In the genomic region with DNA sequence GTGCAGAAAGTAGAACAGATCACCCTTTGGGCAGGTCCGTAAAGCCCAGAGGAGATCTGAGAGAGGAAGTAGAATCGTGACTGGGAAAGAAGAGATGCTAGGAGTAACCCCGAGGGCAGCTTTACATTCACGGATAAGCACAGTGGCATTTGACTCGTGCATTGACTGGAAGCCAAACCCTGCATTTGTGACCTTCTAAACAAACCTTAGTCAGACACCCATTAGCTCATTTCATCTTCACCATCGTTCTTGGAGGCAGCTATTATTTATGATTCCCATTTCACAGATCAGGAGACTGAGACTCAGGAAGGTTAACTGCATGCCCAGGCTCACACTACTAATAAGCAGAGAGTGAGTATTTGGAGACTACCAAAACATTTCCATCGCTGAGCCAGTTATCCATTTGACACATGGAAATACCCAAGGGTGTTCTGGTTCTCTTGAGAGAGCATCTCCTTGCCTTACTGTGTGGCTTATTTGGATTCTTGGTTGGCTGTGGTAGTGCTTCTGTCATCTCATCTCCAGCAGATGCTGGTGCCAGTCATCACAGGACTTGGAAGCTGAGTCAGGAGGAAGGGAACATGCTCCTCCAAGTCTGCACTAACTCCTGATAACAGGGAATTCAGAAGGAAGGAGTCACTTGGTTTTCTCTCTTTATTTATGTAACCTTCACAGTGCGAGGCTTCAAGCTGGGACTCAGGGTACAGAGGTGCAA, we compare ENCODE assay signal across 17 cellular contexts. TPM values are rescaled to one million over a fixed set of nuclear protein-coding genes. Genes with fewer than 3 reads are reported as not detected.
DNase-seq lines count a peak whose midpoint lies in the region; ATAC-seq and TF ChIP-seq lines count a peak whose summit lies in the region.
"Had no signal": no experiment of that assay in that cellular context is flagged by ENCODE, and none has a peak within 500 bp of the region (broad histone marks: within the 10 kb centered on the region; RNA-seq: fewer than 3 reads in every experiment).

No MANE protein-coding gene starts in this region.

- peak overlapping the region; percentile 100 for H3K27ac ChIP-seq in DOHH2 (ENCODE audit: low read depth, low read length)
- H3K27ac ChIP-seq in PC-3 (ENCODE audit: low read length): no peak overlapping the region
- peak overlapping the region; percentile 84 for H3K27ac ChIP-seq in right cardiac atrium (ENCODE audit: low read length)
- H3K27ac ChIP-seq: left lung, thoracic aorta had no signal

- H3K27me3 Mint-ChIP-seq in immature natural killer cell (ENCODE audit: low read depth in 3 of 3): peaks cover 0 to 4% (median 0%) of the 10 kb centered on the region in 3 donors
- H3K27me3 Mint-ChIP-seq in activated T-helper 1 cell treated with anti-CD3 and anti-CD28 coated beads, Interleukin-12 subunit alpha, Interleukin-12 subunit beta, Interleukin-2, Interleukin-4 antibody, amounts not matched to agents 30 ng/mL and 10 ng/mL and 1 ng/mL, durations not matched to agents 14 hours and 24 hours and 36 hours (ENCODE audit: insufficient read depth): no peaks in the 10 kb centered on the region
- H3K27me3 Mint-ChIP-seq in activated CD4-positive, alpha-beta T cell treated with anti-CD3 and anti-CD28 coated beads, Interleukin-2, amount 10 ng/mL, durations not matched to agents 7 days and 5 days: no peaks in the 10 kb centered on the region
- H3K27me3 Mint-ChIP-seq: activated CD4-positive, alpha-beta memory T cell treated with anti-CD3 and anti-CD28 coated beads, Interleukin-2, amount 10 ng/mL, durations not matched to agents 7 days and 5 days had no signal

- intact Hi-C loops in PC-3 (cut with micrococcal nuclease) (no loop called here), right cardiac atrium (cut with DNase I) (loop anchor here in 2 of 4 donors (10.0 kb wide), 2 partner anchors 47 to 57 kb away; a partner anchor contains a TSS)
- intact Hi-C loops in activated T-helper 1 cell treated with anti-CD3 and anti-CD28 coated beads, Interleukin-12 subunit alpha, Interleukin-12 subunit beta, Interleukin-2, Interleukin-4 antibody, amounts not matched to agents 30 ng/mL and 10 ng/mL and 1 ng/mL, durations not matched to agents 14 hours and 24 hours and 36 hours (cut with micrococcal nuclease): no loop called here

- peaks cover 0 to 5% of the 10 kb centered on the region in 2 donors for H3K4me1 Mint-ChIP-seq in immature natural killer cell
- peaks cover 22% of the 10 kb centered on the region for H3K4me1 Mint-ChIP-seq in activated T-helper 1 cell treated with anti-CD3 and anti-CD28 coated beads, Interleukin-12 subunit alpha, Interleukin-12 subunit beta, Interleukin-2, Interleukin-4 antibody, amounts not matched to agents 30 ng/mL and 10 ng/mL and 1 ng/mL, durations not matched to agents 14 hours and 24 hours and 36 hours (ENCODE audit: low read depth)
- H3K4me1 Mint-ChIP-seq in activated CD4-positive, alpha-beta T cell treated with anti-CD3 and anti-CD28 coated beads, Interleukin-2, amount 10 ng/mL, durations not matched to agents 7 days and 5 days: peaks cover 5% of the 10 kb centered on the region

- H3K9me2 ChIP-seq in DOHH2 (replicated peaks; ENCODE audit: control insufficient read depth, low read length): no peaks in the 10 kb centered on the region
- H3K9me2 ChIP-seq in PC-3 (replicated peaks; ENCODE audit: low read length): no peaks in the 10 kb centered on the region

- 58% methylated on average over 8 of the region's 8 CpGs for WGBS in right cardiac atrium

- CTCF ChIA-PET in PC-3 (lab: Charles Lee): no interaction called here
- CTCF ChIA-PET in activated CD4-positive, alpha-beta T cell treated with anti-CD3 and anti-CD28 coated beads, Interleukin-2, amount 10 ng/mL, durations not matched to agents 7 days and 5 days (lab: Charles Lee): interaction anchor here (0.7 kb wide), 1 partner anchor 56 kb away, joined by 3 read pairs; no protein-coding TSS in a partner anchor

- peak overlapping the region; percentile 94 for H3K4me2 ChIP-seq in DOHH2 (ENCODE audit: low read length)
- no peak overlapping the region for H3K4me2 ChIP-seq in PC-3 (ENCODE audit: low read length)

- H3K27ac Mint-ChIP-seq in immature natural killer cell: no peak overlapping the region
- H3K27ac Mint-ChIP-seq in activated T-helper 1 cell treated with anti-CD3 and anti-CD28 coated beads, Interleukin-12 subunit alpha, Interleukin-12 subunit beta, Interleukin-2, Interleukin-4 antibody, amounts not matched to agents 30 ng/mL and 10 ng/mL and 1 ng/mL, durations not matched to agents 14 hours and 24 hours and 36 hours: no peak overlapping the region
- no peak overlapping the region for H3K27ac Mint-ChIP-seq in activated CD4-positive, alpha-beta T cell treated with anti-CD3 and anti-CD28 coated beads, Interleukin-2, amount 10 ng/mL, durations not matched to agents 7 days and 5 days
- H3K27ac Mint-ChIP-seq: activated CD4-positive, alpha-beta memory T cell treated with anti-CD3 and anti-CD28 coated beads, Interleukin-2, amount 10 ng/mL, durations not matched to agents 7 days and 5 days; progenitor cell of endocrine pancreas; T-helper 1 cell treated with Interleukin-12 subunit alpha and Interleukin-12 subunit beta and Interleukin-4 antibody, amounts not matched to agents 30 μg/mL and 1 μg/mL, for 36 hours had no signal

- H3K4me3 Mint-ChIP-seq in immature natural killer cell: no peak overlapping the region
- no peak overlapping the region for H3K4me3 Mint-ChIP-seq in activated T-helper 1 cell treated with anti-CD3 and anti-CD28 coated beads, Interleukin-12 subunit alpha, Interleukin-12 subunit beta, Interleukin-2, Interleukin-4 antibody, amounts not matched to agents 30 ng/mL and 10 ng/mL and 1 ng/mL, durations not matched to agents 14 hours and 24 hours and 36 hours
- H3K4me3 Mint-ChIP-seq in activated CD4-positive, alpha-beta T cell treated with anti-CD3 and anti-CD28 coated beads, Interleukin-2, amount 10 ng/mL, durations not matched to agents 7 days and 5 days: no peak overlapping the region
- H3K4me3 Mint-ChIP-seq: activated CD4-positive, alpha-beta memory T cell treated with anti-CD3 and anti-CD28 coated beads, Interleukin-2, amount 10 ng/mL, durations not matched to agents 7 days and 5 days; T-helper 1 cell treated with Interleukin-12 subunit alpha and Interleukin-12 subunit beta and Interleukin-4 antibody, amounts not matched to agents 30 μg/mL and 1 μg/mL, for 36 hours had no signal

- H3K4me3 ChIP-seq in DOHH2 (ENCODE audit: low read length): peak overlapping the region; percentile 68
- no peak overlapping the region for H3K4me3 ChIP-seq in PC-3 (ENCODE audit: low read length)
- no peak overlapping the region for H3K4me3 ChIP-seq in right cardiac atrium (ENCODE audit: low read length)
- H3K4me3 ChIP-seq: left lung, thoracic aorta had no signal

- H3F3A ChIP-seq in DOHH2 (ENCODE audit: control insufficient read depth, insufficient read depth) (peaks cover 49% of the 10 kb centered on the region), PC-3 (ENCODE audit: low read length, unreplicated experiment) (no peaks in the 10 kb centered on the region)

- DNase-seq in PC-3 (peak; percentile 19), right cardiac atrium (no peak), immature natural killer cell (no peak)
- no peak for DNase-seq in stimulated activated CD4-positive, alpha-beta T cell treated with anti-CD3 and anti-CD28 coated beads, Interleukin-12 subunit alpha, Interleukin-12 subunit beta, amount 100 ng/mL, for 4 hours
- DNase-seq in activated T-helper 1 cell treated with anti-CD3 and anti-CD28 coated beads, Interleukin-12 subunit alpha, Interleukin-12 subunit beta, Interleukin-2, Interleukin-4 antibody, amounts not matched to agents 30 ng/mL and 10 ng/mL and 1 ng/mL, durations not matched to agents 14 hours and 24 hours and 36 hours (ENCODE audit: low spot score): no peak
- no peak for DNase-seq in activated CD4-positive, alpha-beta T cell treated with anti-CD3 and anti-CD28 coated beads, Interleukin-2, amount 10 ng/mL, durations not matched to agents 7 days and 5 days
- DNase-seq: activated CD4-positive, alpha-beta memory T cell treated with anti-CD3 and anti-CD28 coated beads, Interleukin-2, amount 10 ng/mL, durations not matched to agents 7 days and 5 days; activated naive CD4-positive, alpha-beta T cell treated with anti-CD3 and anti-CD28 coated beads, Interleukin-2, amount 50 U/mL, for 16 hours; GDM1; left lung; NCI-H1105 treated with DMSO at 0.1 percent for 48 hours; NCI-H774 had no signal

- peaks cover 0 to 3% (median 0%) of the 10 kb centered on the region in 3 donors for H3K36me3 Mint-ChIP-seq in immature natural killer cell
- H3K36me3 Mint-ChIP-seq in activated T-helper 1 cell treated with anti-CD3 and anti-CD28 coated beads, Interleukin-12 subunit alpha, Interleukin-12 subunit beta, Interleukin-2, Interleukin-4 antibody, amounts not matched to agents 30 ng/mL and 10 ng/mL and 1 ng/mL, durations not matched to agents 14 hours and 24 hours and 36 hours (ENCODE audit: low read depth): peaks cover 17% of the 10 kb centered on the region
- peaks cover 35% of the 10 kb centered on the region for H3K36me3 Mint-ChIP-seq in activated CD4-positive, alpha-beta T cell treated with anti-CD3 and anti-CD28 coated beads, Interleukin-2, amount 10 ng/mL, durations not matched to agents 7 days and 5 days (ENCODE audit: low read depth)

- peaks cover 85% of the 10 kb centered on the region for H3K36me3 ChIP-seq in DOHH2 (ENCODE audit: control insufficient read depth, low read length)
- H3K36me3 ChIP-seq in PC-3 (ENCODE audit: low read depth, low read length): no peaks in the 10 kb centered on the region
- H3K36me3 ChIP-seq: thoracic aorta had no signal

- TF ChIP-seq CTCF in DOHH2 (IDR thresholded peaks at IDR 0.05; ENCODE audit: low read depth, low read length, poor library complexity, severe bottlenecking) (no peak), PC-3 (conservative IDR thresholded peaks at IDR 0.05; ENCODE audit: low read depth, low read length) (no peak)

- no peaks in the 10 kb centered on the region for H3K9me3 ChIP-seq in DOHH2 (ENCODE audit: control insufficient read depth, insufficient read depth, low read length)
- H3K9me3 ChIP-seq in PC-3 (ENCODE audit: low read length): no peaks in the 10 kb centered on the region
- no peaks in the 10 kb centered on the region for H3K9me3 ChIP-seq in right cardiac atrium (ENCODE audit: control insufficient read depth, low read length)
- H3K9me3 ChIP-seq: left lung, thoracic aorta had no signal

- H3K9me3 Mint-ChIP-seq in immature natural killer cell: no peaks in the 10 kb centered on the region
- no peaks in the 10 kb centered on the region for H3K9me3 Mint-ChIP-seq in activated T-helper 1 cell treated with anti-CD3 and anti-CD28 coated beads, Interleukin-12 subunit alpha, Interleukin-12 subunit beta, Interleukin-2, Interleukin-4 antibody, amounts not matched to agents 30 ng/mL and 10 ng/mL and 1 ng/mL, durations not matched to agents 14 hours and 24 hours and 36 hours
- H3K9me3 Mint-ChIP-seq in activated CD4-positive, alpha-beta T cell treated with anti-CD3 and anti-CD28 coated beads, Interleukin-2, amount 10 ng/mL, durations not matched to agents 7 days and 5 days: no peaks in the 10 kb centered on the region
- H3K9me3 Mint-ChIP-seq: activated CD4-positive, alpha-beta memory T cell treated with anti-CD3 and anti-CD28 coated beads, Interleukin-2, amount 10 ng/mL, durations not matched to agents 7 days and 5 days; T-helper 1 cell treated with Interleukin-12 subunit alpha and Interleukin-12 subunit beta and Interleukin-4 antibody, amounts not matched to agents 30 μg/mL and 1 μg/mL, for 36 hours had no signal

- no TSS peak for BruUV-seq in PC-3 (replicated peaks; lab: Mats Ljungman, UMichigan)

- no peak overlapping the region for H3K9ac ChIP-seq in PC-3 (ENCODE audit: low read length)

- no peaks in the 10 kb centered on the region for H3K27me3 ChIP-seq in DOHH2 (ENCODE audit: control insufficient read depth, low read length)
- no peaks in the 10 kb centered on the region for H3K27me3 ChIP-seq in PC-3 (ENCODE audit: low read length)
- no peaks in the 10 kb centered on the region for H3K27me3 ChIP-seq in right cardiac atrium (ENCODE audit: control insufficient read depth, insufficient read depth)
- H3K27me3 ChIP-seq: left lung had no signal

- H3K79me2 ChIP-seq in DOHH2 (ENCODE audit: control insufficient read depth, low read length) (peaks cover 28% of the 10 kb centered on the region), PC-3 (ENCODE audit: low read length) (no peaks in the 10 kb centered on the region)

- peaks cover 78% of the 10 kb centered on the region for H3K4me1 ChIP-seq in DOHH2 (ENCODE audit: control insufficient read depth, low read length)
- peaks cover 10% of the 10 kb centered on the region for H3K4me1 ChIP-seq in PC-3 (ENCODE audit: insufficient read depth, low read length)
- peaks cover 5% of the 10 kb centered on the region for H3K4me1 ChIP-seq in right cardiac atrium (ENCODE audit: control insufficient read depth, insufficient read depth, low read length)

- POLR2A ChIA-PET in PC-3 (lab: Charles Lee; ENCODE audit: unreplicated experiment): no interaction called here
- POLR2A ChIA-PET in activated CD4-positive, alpha-beta T cell treated with anti-CD3 and anti-CD28 coated beads, Interleukin-2, amount 10 ng/mL, durations not matched to agents 7 days and 5 days (lab: Charles Lee): no interaction called here

- H2AFZ ChIP-seq in PC-3 (ENCODE audit: low read length): no peak overlapping the region

- no peaks in the 10 kb centered on the region for H4K20me1 ChIP-seq in DOHH2 (ENCODE audit: control insufficient read depth, insufficient read depth, low read depth, low read length)
- no peaks in the 10 kb centered on the region for H4K20me1 ChIP-seq in PC-3 (ENCODE audit: low read length)

- ATAC-seq in GM21619 (IDR thresholded peaks at IDR 0.05; ENCODE audit: unreplicated experiment): peak; percentile 13
- ATAC-seq in PC-3: no peak
- peak; percentile 68 to 69 for ATAC-seq in right cardiac atrium
- ATAC-seq: left lung had no signal

RNA-seq across cellular contexts. Expression of a gene that starts 55.1 kb away (rescaled TPM):
- total RNA-seq in PC-3 (2014; rRNA removed): 0.15 and 0.52 TPM in 2 replicates
- total RNA-seq in right cardiac atrium: 10 to 100 TPM; 38.2 to 61.6 (median 49.6) TPM
- polyA plus RNA-seq in right cardiac atrium: 22.7 TPM
- polyA plus RNA-seq in immature natural killer cell: 1 to 10 TPM in 2 of 3 donors, not detected in 1; 1.8 to 2.5 TPM
- 3.6 and 4.1 TPM in 2 replicates for total RNA-seq in activated T-helper 1 cell treated with anti-CD3 and anti-CD28 coated beads, Interleukin-12 subunit alpha, Interleukin-12 subunit beta, Interleukin-2, Interleukin-4 antibody, amounts not matched to agents 30 ng/mL and 10 ng/mL and 1 ng/mL, durations not matched to agents 14 hours and 24 hours and 36 hours
- total RNA-seq in activated CD4-positive, alpha-beta T cell treated with anti-CD3 and anti-CD28 coated beads, Interleukin-2, amount 10 ng/mL, durations not matched to agents 7 days and 5 days: 10 to 100 TPM; 11.8 to 13.7 TPM
- total RNA-seq: progenitor cell of endocrine pancreas had no signal
